ENCODE assay signal across 14 cellular contexts in the genomic region with DNA sequence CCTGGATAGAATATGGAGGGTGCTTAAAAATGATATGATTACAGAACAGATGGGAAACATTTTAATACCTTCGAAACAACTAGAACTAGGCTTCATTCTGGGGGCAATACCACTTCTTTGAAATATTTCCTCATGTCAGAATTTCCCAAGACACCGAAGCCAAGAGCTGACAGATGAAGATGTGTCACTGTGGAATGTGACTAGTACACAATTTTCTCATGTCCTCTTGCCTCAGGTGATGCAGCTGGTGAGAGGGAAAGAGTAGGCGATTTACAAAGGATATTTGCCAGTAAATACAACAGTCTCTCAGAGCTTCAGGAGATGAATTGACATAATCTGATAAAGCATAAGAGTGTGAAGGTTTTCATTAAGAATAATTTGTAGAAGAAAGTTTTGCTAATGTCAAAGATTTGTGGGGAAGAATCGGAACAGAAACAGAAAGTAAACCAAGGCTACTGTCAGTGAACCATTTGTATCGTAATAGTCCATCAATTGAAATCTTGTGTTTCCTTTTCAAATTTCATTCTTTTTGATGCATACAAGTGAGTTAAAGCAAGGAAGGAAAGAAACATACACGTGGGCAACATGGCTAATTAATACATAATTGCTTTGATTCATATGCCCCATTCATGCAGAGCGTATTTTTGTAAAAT.
DNase-seq lines count a peak whose midpoint lies in the region; ATAC-seq and TF ChIP-seq lines count a peak whose summit lies in the region.
"Had no signal": no experiment of that assay in that cellular context is flagged by ENCODE, and none has a peak within 500 bp of the region (broad histone marks: within the 10 kb centered on the region; RNA-seq: fewer than 3 reads in every experiment).

No MANE protein-coding gene starts in this region.

- no peaks in the 10 kb centered on the region for H3F3A ChIP-seq in PC-9 (ENCODE audit: insufficient read depth, low read depth)

- no TSS peak for BruUV-seq in PC-9 (replicated peaks; lab: Mats Ljungman, UMichigan)

- CTCF ChIA-PET in PC-9 (lab: Charles Lee): no interaction called here

- H3K9me3 ChIP-seq in PC-9 (ENCODE audit: insufficient read depth, low read depth): 0 out of 2 replicates have a peak, but pooled peaks cover 3% of the 10 kb centered on the region
- H3K9me3 ChIP-seq: BE2C, colonic mucosa had no signal

- H4K20me1 ChIP-seq in PC-9 (ENCODE audit: insufficient read depth): no peaks in the 10 kb centered on the region

- TF ChIP-seq CTCF in AG09309 (IDR thresholded peaks at IDR 0.05; ENCODE audit: control insufficient read depth, insufficient read depth, low read depth, low read length, missing control alignments) (no peak), PC-9 (conservative IDR thresholded peaks at IDR 0.05) (no peak), omental fat pad (IDR thresholded peaks at IDR 0.05) (no peak)

- no peaks in the 10 kb centered on the region for H3K4me1 ChIP-seq in PC-9 (replicated peaks; ENCODE audit: insufficient read depth)
- H3K4me1 ChIP-seq: BE2C, colonic mucosa had no signal

- DNase-seq in AG09309 (ENCODE audit: low read depth): no peak
- DNase-seq in PC-9: no peak
- DNase-seq in epithelial cell of prostate (ENCODE audit: low read depth, low spot score): peak; percentile 6
- no peak for DNase-seq in omental fat pad (ENCODE audit: low spot score)
- no peak for DNase-seq in NCI-H2029 treated with DMSO at 0.1 percent for 48 hours (lab: John Stamatoyannopoulos, UW)
- DNase-seq in SW480 (ENCODE audit: low spot score): no peak
- DNase-seq: activated CD4-positive, alpha-beta T cell treated with anti-CD3 and anti-CD28 coated beads, Interleukin-2, amount 50 U/mL, for 48 hours; BE2C; colonic mucosa; glutamatergic neuron; NCI-H510A treated with DMSO at 0.1 percent for 48 hours had no signal

- POLR2A ChIA-PET in PC-9 (lab: Charles Lee; ENCODE audit: unreplicated experiment): interaction anchor here (0.6 kb wide), 1 partner anchor 16 kb away, joined by 4 read pairs; no protein-coding TSS in a partner anchor

- no peaks in the 10 kb centered on the region for H3K79me2 ChIP-seq in PC-9 (ENCODE audit: low read depth)

- peak; percentile 51 for ATAC-seq in omental fat pad (ENCODE audit: low FRiP score)
- no peak for ATAC-seq in GM21367 (IDR thresholded peaks at IDR 0.05; ENCODE audit: unreplicated experiment)
- ATAC-seq in GM18511 (IDR thresholded peaks at IDR 0.05; ENCODE audit: unreplicated experiment): no peak

- peak overlapping the region; percentile 27; the same call in 1 of the 2 replicates for H3K4me2 ChIP-seq in PC-9

- H3K27me3 ChIP-seq in PC-9 (ENCODE audit: insufficient read depth, low read depth): no peaks in the 10 kb centered on the region
- H3K27me3 ChIP-seq: BE2C, colonic mucosa had no signal

- no peak overlapping the region; the same call in 1 of the 2 replicates for H2AFZ ChIP-seq in PC-9

- H3K4me3 ChIP-seq in AG09309 (ENCODE audit: control insufficient read depth, low read depth, low read length) (peak overlapping the region; percentile 2; the same call in 1 of the 2 replicates), PC-9 (no peak overlapping the region)
- H3K4me3 ChIP-seq: colonic mucosa, lung had no signal

- no peaks in the 10 kb centered on the region for H3K9me2 ChIP-seq in PC-9 (ENCODE audit: insufficient read depth)

- intact Hi-C loops in PC-9 (cut with micrococcal nuclease; ENCODE audit: unreplicated experiment): no loop called here

- H3K27ac ChIP-seq in PC-9 (no peak overlapping the region), epithelial cell of prostate (no peak overlapping the region)
- H3K27ac ChIP-seq: colonic mucosa had no signal

- no peaks in the 10 kb centered on the region for H3K36me3 ChIP-seq in PC-9 (ENCODE audit: low read depth)
- H3K36me3 ChIP-seq: BE2C, colonic mucosa had no signal
